8 cellular contexts compared by ENCODE assay signal in the genomic region with DNA sequence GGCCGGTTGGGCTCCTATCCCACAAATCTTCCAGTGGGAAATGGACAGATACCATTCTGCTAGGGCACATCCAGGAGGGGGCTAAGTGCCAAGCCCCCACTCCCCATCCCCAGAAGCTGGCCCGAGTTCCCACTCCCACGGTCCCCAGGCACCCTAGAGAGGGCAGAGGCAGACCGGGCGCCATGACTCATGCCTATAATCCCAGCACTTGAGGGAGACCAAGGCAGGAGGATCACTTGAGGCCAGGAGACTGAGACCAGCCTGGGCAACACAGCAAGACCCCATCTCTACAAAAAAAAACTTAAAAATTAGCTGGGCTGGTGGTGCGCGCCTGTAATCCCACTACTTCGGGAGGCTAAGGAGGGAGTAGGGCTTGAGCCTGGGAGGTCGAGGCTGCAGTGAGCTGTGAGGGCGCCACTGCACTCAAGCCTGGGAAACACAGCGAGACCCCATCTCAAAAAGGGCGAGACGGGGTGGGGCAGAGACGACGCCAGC. TPM values are rescaled to one million over a fixed set of nuclear protein-coding genes. Genes with fewer than 3 reads are reported as not detected.
A peak's percentile ranks its signal among the peaks of the same experiment; 100 is the strongest.
DNase-seq lines count a peak whose midpoint lies in the region; ATAC-seq and TF ChIP-seq lines count a peak whose summit lies in the region.

No MANE protein-coding gene starts in this region.

- H3K9me3 ChIP-seq in AG04450 (ENCODE audit: control insufficient read depth, insufficient read depth, low read length): no peaks in the 10 kb centered on the region; the same call in none of the 2 replicates

- no peaks in the 10 kb centered on the region for H3K9me3 Mint-ChIP-seq in dendritic cell treated with granulocyte-macrophage colony-stimulating factor and Interleukin-4, amounts not matched to agents 40 ng/mL and 50 ng/mL, for 4 days
- H3K9me3 Mint-ChIP-seq in naive B cell: no peaks in the 10 kb centered on the region

- peaks cover 49% of the 10 kb centered on the region for H3K4me1 Mint-ChIP-seq in dendritic cell treated with granulocyte-macrophage colony-stimulating factor and Interleukin-4, amounts not matched to agents 40 ng/mL and 50 ng/mL, for 4 days (ENCODE audit: low read depth)
- peaks cover 42 to 60% (median 54%) of the 10 kb centered on the region in 3 donors for H3K4me1 Mint-ChIP-seq in naive B cell

- POLR2A ChIA-PET in AG04450 (lab: Yijun Ruan, JAX): no interaction called here

- H3K27ac Mint-ChIP-seq in dendritic cell treated with granulocyte-macrophage colony-stimulating factor and Interleukin-4, amounts not matched to agents 40 ng/mL and 50 ng/mL, for 4 days: peak overlapping the region; percentile 81
- peak overlapping the region in 5 of 6 donors; percentile 84 to 95 (median 88) for H3K27ac Mint-ChIP-seq in naive B cell

- H3K27me3 ChIP-seq in AG04450 (ENCODE audit: control insufficient read depth, insufficient read depth, low read length): no peaks in the 10 kb centered on the region

- intact Hi-C loops in dendritic cell treated with granulocyte-macrophage colony-stimulating factor and Interleukin-4, amounts not matched to agents 40 ng/mL and 50 ng/mL, for 4 days (cut with micrococcal nuclease): loop anchor here (10.0 kb wide), 1 partner anchor 58 kb away; no protein-coding TSS in a partner anchor

- no peak overlapping the region for H3K27ac ChIP-seq in AG04450 (ENCODE audit: low read depth, low read length)

- no peak for ATAC-seq in naive B cell (ENCODE audit: low read depth in 2 of 2)
- ATAC-seq in GM18502 (IDR thresholded peaks at IDR 0.05; ENCODE audit: poor library complexity, unreplicated experiment): no peak

- H3K4me3 ChIP-seq in AG04450 (ENCODE audit: low read depth, low read length): peak overlapping the region; percentile 77
- peak overlapping the region; percentile 59 for H3K4me3 ChIP-seq in Jurkat, Clone E6-1 (ENCODE audit: low read length)

- TF ChIP-seq CTCF in AG04450 (IDR thresholded peaks at IDR 0.05; ENCODE audit: low read depth, low read length): no peak

- H3K27me3 Mint-ChIP-seq in dendritic cell treated with granulocyte-macrophage colony-stimulating factor and Interleukin-4, amounts not matched to agents 40 ng/mL and 50 ng/mL, for 4 days: no peaks in the 10 kb centered on the region
- no peaks in the 10 kb centered on the region for H3K27me3 Mint-ChIP-seq in naive B cell

- peaks cover 18% of the 10 kb centered on the region for H3K36me3 Mint-ChIP-seq in dendritic cell treated with granulocyte-macrophage colony-stimulating factor and Interleukin-4, amounts not matched to agents 40 ng/mL and 50 ng/mL, for 4 days (ENCODE audit: low read depth)
- H3K36me3 Mint-ChIP-seq in naive B cell: peaks cover 0 to 11% of the 10 kb centered on the region in 2 donors

- DNase-seq in AG04450 (ENCODE audit: low read depth, low spot score) (no peak), naive B cell (no peak), activated gamma-delta T cell (lab: John Stamatoyannopoulos, UW) (no peak), GM19240 (ENCODE audit: insufficient read length, low spot score) (no peak), NK-92 (lab: John Stamatoyannopoulos, UW; ENCODE audit: unreplicated experiment) (no peak)
- DNase-seq in Jurkat, Clone E6-1 (ENCODE audit: low read depth, low spot score): no peak

- CTCF ChIA-PET in AG04450 (lab: Charles Lee): interaction anchor here (0.6 to 1.0 kb wide), 2 partner anchors 276 to 354 kb away, joined by 3 to 9 read pairs; no protein-coding TSS in a partner anchor

- peak overlapping the region; percentile 86 for H3K4me3 Mint-ChIP-seq in dendritic cell treated with granulocyte-macrophage colony-stimulating factor and Interleukin-4, amounts not matched to agents 40 ng/mL and 50 ng/mL, for 4 days
- peak overlapping the region; percentile 87 to 94 (median 89) for H3K4me3 Mint-ChIP-seq in naive B cell

RNA-seq across cellular contexts. Expression of a gene that starts 0.9 kb away (rescaled TPM):
- polyA plus RNA-seq in AG04450 (2011; rRNA removed) (97.4 and 110 TPM in 2 replicates), naive B cell (ENCODE audit: low read depth in 6 of 6) (10 to 100 TPM; 26.6 to 43.8 (median 34.8) TPM)
- polyA minus RNA-seq in AG04450 (2011; rRNA and poly(A)+ RNA removed): 114 and 135 TPM in 2 replicates
- 36.4 TPM for polyA plus RNA-seq in Jurkat, Clone E6-1 (2012; ENCODE audit: insufficient read depth, insufficient read length)
